ENCODE assay signal across 1 cellular context in the genomic region with DNA sequence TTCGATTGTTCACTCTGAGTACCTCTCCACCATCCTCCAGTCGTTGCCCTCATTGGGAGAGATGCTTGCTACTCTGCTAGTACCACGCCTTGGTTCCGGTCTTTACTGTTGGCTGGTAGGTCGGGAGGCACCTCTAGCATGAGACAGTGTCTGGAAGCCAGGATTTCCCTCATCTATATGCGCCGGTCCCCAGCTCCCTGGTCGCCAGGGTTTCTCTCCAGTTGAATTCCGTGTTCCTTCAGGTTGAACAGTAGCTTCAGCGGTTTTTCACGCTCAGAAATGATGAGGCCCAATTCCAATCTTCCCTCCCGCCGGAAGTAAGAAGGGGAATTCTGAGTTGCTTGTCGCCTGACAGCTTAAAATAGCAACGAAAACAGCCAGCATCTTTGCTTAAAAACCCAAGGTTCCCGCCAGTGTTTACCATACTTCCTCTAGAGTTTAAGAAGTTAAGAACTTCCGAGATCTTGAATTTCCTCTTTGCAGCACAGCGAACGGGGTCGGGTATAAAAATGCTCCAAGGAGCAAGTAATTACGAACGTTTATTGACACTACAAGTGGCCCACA.
TF ChIP-seq lines count a peak whose summit lies in the region.

No MANE protein-coding gene starts in this region.

TF ChIP-seq in K562, 482 proteins besides CTCF, POLR2A, EP300 and RAD21:
- TF ChIP-seq, protein P1, sequence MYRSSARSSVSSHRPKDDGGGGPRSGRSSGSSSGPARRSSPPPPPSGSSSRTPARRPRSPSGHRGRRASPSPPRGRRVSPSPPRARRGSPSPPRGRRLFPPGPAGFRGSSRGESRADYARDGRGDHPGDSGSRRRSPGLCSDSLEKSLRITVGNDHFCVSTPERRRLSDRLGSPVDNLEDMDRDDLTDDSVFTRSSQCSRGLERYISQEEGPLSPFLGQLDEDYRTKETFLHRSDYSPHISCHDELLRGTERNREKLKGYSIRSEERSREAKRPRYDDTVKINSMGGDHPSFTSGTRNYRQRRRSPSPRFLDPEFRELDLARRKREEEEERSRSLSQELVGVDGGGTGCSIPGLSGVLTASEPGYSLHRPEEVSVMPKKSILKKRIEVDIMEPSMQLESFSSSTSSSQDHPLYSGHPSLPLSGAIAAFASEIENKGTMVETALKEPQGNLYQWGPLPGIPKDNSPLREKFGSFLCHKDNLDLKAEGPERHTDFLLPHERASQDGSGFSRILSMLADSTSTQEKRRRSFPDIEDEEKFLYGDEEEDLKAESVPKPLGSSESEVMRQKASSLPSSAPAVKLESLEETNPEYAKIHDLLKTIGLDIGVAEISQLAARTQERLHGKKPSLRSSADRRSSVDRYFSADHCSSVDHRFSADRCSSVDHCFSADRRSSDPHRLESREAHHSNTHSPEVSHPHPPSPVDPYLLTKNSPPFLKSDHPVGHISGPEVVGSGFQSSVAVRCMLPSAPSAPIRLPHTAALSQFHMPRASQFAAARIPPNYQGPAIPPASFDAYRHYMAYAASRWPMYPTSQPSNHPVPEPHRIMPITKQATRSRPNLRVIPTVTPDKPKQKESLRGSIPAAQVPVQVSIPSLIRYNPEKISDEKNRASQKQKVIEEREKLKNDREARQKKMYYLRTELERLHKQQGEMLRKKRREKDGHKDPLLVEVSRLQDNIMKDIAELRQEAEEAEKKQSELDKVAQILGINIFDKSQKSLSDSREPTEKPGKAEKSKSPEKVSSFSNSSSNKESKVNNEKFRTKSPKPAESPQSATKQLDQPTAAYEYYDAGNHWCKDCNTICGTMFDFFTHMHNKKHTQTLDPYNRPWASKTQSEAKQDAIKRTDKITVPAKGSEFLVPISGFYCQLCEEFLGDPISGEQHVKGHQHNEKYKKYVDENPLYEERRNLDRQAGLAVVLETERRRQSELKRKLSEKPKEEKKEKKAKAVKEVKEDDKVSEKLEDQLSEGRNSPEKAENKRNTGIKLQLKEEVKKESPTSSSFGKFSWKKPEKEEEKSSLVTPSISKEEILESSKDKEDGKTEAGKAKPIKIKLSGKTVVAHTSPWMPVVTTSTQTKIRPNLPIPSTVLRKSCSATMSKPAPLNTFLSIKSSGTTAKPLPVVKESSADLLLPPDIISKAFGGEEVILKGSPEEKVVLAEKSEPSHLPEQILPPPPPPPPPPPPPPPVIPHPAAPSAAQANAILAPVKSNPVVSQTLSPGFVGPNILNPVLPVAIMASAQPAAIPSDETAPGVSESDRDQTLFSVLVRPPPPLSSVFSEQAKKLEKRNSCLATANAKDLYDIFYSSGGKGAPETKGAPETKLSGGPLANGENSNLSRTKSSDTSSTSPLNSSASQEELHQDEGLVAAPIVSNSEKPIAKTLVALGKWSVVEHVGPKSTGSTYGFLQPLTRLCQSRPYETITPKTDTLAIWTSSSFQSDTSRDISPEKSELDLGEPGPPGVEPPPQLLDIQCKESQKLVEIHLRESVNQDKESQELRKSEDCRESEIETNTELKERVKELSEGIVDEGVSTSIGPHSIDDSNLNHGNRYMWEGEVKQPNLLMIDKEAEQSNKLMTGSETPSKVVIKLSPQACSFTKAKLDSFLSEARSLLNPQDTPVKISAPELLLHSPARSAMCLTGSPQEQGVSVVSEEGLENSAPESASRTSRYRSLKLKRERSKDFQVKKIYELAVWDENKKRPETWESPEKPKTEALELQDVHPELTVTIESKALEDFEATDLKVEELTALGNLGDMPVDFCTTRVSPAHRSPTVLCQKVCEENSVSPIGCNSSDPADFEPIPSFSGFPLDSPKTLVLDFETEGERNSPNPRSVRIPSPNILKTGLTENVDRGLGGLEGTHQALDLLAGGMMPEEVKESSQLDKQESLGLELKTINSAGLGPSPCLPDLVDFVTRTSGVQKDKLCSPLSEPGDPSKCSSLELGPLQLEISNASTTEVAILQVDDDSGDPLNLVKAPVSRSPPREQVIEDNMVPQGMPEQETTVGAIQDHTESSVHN (IDR thresholded peaks at IDR 0.05; ENCODE audit: borderline replicate concordance in 1 of 2, low read depth in 1 of 2): no peak
- TF ChIP-seq EP400 (IDR thresholded peaks at IDR 0.05) (no peak), FOXA3 (CRISPR knock-in tag; conservative IDR thresholded peaks at IDR 0.05 in 1 of 2, IDR thresholded peaks at IDR 0.05 in 1 of 2) (no peak), C11orf30 (IDR thresholded peaks at IDR 0.05; ENCODE audit: low read depth) (no peak), ZNF830 (CRISPR knock-in tag; IDR thresholded peaks at IDR 0.05) (no peak), PHF21A (IDR thresholded peaks at IDR 0.05; ENCODE audit: borderline replicate concordance, low read depth) (no peak), SPI1 (IDR thresholded peaks at IDR 0.05; ENCODE audit: borderline replicate concordance, low read depth, low read length) (no peak), TEAD1 (CRISPR knock-in tag; IDR thresholded peaks at IDR 0.05) (no peak), TCF3 (CRISPR knock-in tag; IDR thresholded peaks at IDR 0.05) (no peak), FOXK2 (conservative IDR thresholded peaks at IDR 0.05 in 1 of 2, IDR thresholded peaks at IDR 0.05 in 1 of 2; ENCODE audit: low read depth in 2 of 2) (no peak), FOXJ3 (CRISPR knock-in tag; IDR thresholded peaks at IDR 0.05) (no peak), STAG1 (CRISPR knock-in tag; IDR thresholded peaks at IDR 0.05; ENCODE audit: borderline replicate concordance) (no peak)
- TF ChIP-seq, protein P2, sequence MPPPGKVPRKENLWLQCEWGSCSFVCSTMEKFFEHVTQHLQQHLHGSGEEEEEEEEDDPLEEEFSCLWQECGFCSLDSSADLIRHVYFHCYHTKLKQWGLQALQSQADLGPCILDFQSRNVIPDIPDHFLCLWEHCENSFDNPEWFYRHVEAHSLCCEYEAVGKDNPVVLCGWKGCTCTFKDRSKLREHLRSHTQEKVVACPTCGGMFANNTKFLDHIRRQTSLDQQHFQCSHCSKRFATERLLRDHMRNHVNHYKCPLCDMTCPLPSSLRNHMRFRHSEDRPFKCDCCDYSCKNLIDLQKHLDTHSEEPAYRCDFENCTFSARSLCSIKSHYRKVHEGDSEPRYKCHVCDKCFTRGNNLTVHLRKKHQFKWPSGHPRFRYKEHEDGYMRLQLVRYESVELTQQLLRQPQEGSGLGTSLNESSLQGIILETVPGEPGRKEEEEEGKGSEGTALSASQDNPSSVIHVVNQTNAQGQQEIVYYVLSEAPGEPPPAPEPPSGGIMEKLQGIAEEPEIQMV (tag; conservative IDR thresholded peaks at IDR 0.05; ENCODE audit: low read depth): no peak
- TF ChIP-seq, protein P3, sequence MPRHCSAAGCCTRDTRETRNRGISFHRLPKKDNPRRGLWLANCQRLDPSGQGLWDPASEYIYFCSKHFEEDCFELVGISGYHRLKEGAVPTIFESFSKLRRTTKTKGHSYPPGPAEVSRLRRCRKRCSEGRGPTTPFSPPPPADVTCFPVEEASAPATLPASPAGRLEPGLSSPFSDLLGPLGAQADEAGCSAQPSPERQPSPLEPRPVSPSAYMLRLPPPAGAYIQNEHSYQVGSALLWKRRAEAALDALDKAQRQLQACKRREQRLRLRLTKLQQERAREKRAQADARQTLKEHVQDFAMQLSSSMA (CRISPR knock-in tag; IDR thresholded peaks at IDR 0.05): no peak
- TF ChIP-seq, protein P4, sequence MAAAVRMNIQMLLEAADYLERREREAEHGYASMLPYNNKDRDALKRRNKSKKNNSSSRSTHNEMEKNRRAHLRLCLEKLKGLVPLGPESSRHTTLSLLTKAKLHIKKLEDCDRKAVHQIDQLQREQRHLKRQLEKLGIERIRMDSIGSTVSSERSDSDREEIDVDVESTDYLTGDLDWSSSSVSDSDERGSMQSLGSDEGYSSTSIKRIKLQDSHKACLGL (CRISPR knock-in tag; IDR thresholded peaks at IDR 0.05; ENCODE audit: borderline replicate concordance, poor library complexity, severe bottlenecking): no peak
